Comparison of ENCODE assay signal across 26 cellular contexts in genomic region chrX:57871463-57871862, GRCh38. TPM values are rescaled to one million over a fixed set of nuclear protein-coding genes. Genes with fewer than 3 reads are reported as not detected.
DNase-seq lines count a peak whose midpoint lies in the region; ATAC-seq, FAIRE-seq and TF ChIP-seq lines count a peak whose summit lies in the region.
"Had no signal": no experiment of that assay in that cellular context is flagged by ENCODE, and none has a peak within 500 bp of the region (broad histone marks: within the 10 kb centered on the region; RNA-seq: fewer than 3 reads in every experiment).

No MANE protein-coding gene starts in this region.

- FAIRE-seq in HepG2 (lab: Jason Lieb, UNC), result no peak
- FAIRE-seq: GM12878, GM12892, GM18507, GM19239 had no signal

- no peak overlapping the region for H3K27ac ChIP-seq in HepG2 (ENCODE audit: extremely low read length, insufficient read depth, low read length)
- H3K27ac ChIP-seq in right lobe of liver, result no peak overlapping the region
- H3K27ac ChIP-seq in IMR-90 (ENCODE audit: insufficient read depth, low read length), result no peak overlapping the region
- H3K27ac ChIP-seq: 22Rv1, BLaER1 had no signal

- TF ChIP-seq POLR2A in HepG2 (IDR thresholded peaks at IDR 0.05; ENCODE audit: insufficient read depth in 1 of 2, low read depth in 2 of 2, low read length in 2 of 2) (no peak), right lobe of liver (IDR thresholded peaks at IDR 0.05) (no peak), IMR-90 (IDR thresholded peaks at IDR 0.05; ENCODE audit: low read depth, low read length) (no peak)

- in situ Hi-C loops in HepG2 (cut with HindIII; ENCODE audit: extremely low pct_ligation_motif_present, low pct_unique_long_range_greater_than_20kb) (no loop called here), IMR-90 (cut with MboI; ENCODE audit: low sequenced_read_pairs) (no loop called here)

- H3K36me3 ChIP-seq in HepG2 (replicated peaks in 1 of 2; ENCODE audit: control insufficient read depth in 1 of 2, insufficient read depth in 2 of 2, low read length in 2 of 2) (no peaks in the 10 kb centered on the region), right lobe of liver (no peaks in the 10 kb centered on the region), IMR-90 (ENCODE audit: control insufficient read depth, insufficient read depth, low read length) (no peaks in the 10 kb centered on the region)
- H3K36me3 ChIP-seq: BE2C, BLaER1 had no signal

- no CpG with 5 or more reads among the region's 6 CpGs for WGBS in HepG2 (ENCODE audit: low lambda C conversion rate)
- 90% methylated on average over 2 of the region's 6 CpGs for WGBS in right lobe of liver (ENCODE audit: insufficient coverage, low coverage, low lambda C conversion rate, missing lambda C conversion rate)
- no CpG with 5 or more reads among the region's 6 CpGs for WGBS in IMR-90 (ENCODE audit: extremely low coverage in 2 of 2, insufficient read length in 1 of 2), 2 experiments

- H3K79me1 ChIP-seq in IMR-90 (ENCODE audit: low read depth in 1 of 2, low read length in 2 of 2), result no peaks in the 10 kb centered on the region

- H4K5ac ChIP-seq in IMR-90 (ENCODE audit: low read depth, low read length), result no peak overlapping the region

- TF ChIP-seq EP300 in HepG2 (IDR thresholded peaks at IDR 0.05; ENCODE audit: low read depth in 2 of 2, low read length in 2 of 2), result no peak
- no peak for TF ChIP-seq EP300 in HepG2 (CRISPR knock-in tag; IDR thresholded peaks at IDR 0.05; ENCODE audit: borderline replicate concordance)

- H3K79me2 ChIP-seq in HepG2 (ENCODE audit: insufficient read depth, low read length), result no peaks in the 10 kb centered on the region

- no peak overlapping the region for H2AK5ac ChIP-seq in IMR-90 (ENCODE audit: low read depth, low read length)

- H3K9me1 ChIP-seq in IMR-90 (ENCODE audit: insufficient read depth, low read length), result no peaks in the 10 kb centered on the region

- H2AK9ac ChIP-seq in IMR-90 (replicated peaks; ENCODE audit: low read depth, low read length, poor library complexity), result no peak overlapping the region

- CTCF ChIA-PET in HepG2 (lab: Yijun Ruan, JAX; ENCODE audit: low intra/inter-chr PET ratio, low total read pairs) (no interaction called here), IMR-90 (lab: Yijun Ruan, JAX) (no interaction called here)
- CTCF ChIA-PET in activated CD4-positive, alpha-beta memory T cell treated with anti-CD3 and anti-CD28 coated beads for 36 hours (lab: Charles Lee), result no interaction called here

- intact Hi-C loops in HepG2 (cut with micrococcal nuclease; ENCODE audit: unreplicated experiment) (no loop called here), right lobe of liver (cut with DNase I) (no loop called here), IMR-90 (cut with micrococcal nuclease) (no loop called here)
- intact Hi-C loops in activated CD4-positive, alpha-beta memory T cell treated with anti-CD3 and anti-CD28 coated beads for 36 hours (cut with micrococcal nuclease), result no loop called here

- no peak overlapping the region for H2BK15ac ChIP-seq in IMR-90 (ENCODE audit: low read depth, low read length)

- H3K9me3 ChIP-seq in HepG2 (ENCODE audit: low read length) (no peaks in the 10 kb centered on the region), right lobe of liver (peaks cover 0 to 5% (median 0%) of the 10 kb centered on the region in 4 donors), IMR-90 (ENCODE audit: control insufficient read depth, insufficient read depth, low read length) (0 out of 2 replicates have a peak, but pooled peaks cover 3% of the 10 kb centered on the region)
- H3K9me3 ChIP-seq: BE2C had no signal

- H3K56ac ChIP-seq in IMR-90 (ENCODE audit: extremely low read depth, insufficient read depth, low read length), result no peak overlapping the region

- no peaks in the 10 kb centered on the region for H3K4me1 Mint-ChIP-seq in activated CD4-positive, alpha-beta memory T cell treated with anti-CD3 and anti-CD28 coated beads for 36 hours (ENCODE audit: low read depth)
- H3K4me1 Mint-ChIP-seq: CD14-positive monocyte; CD4-positive, alpha-beta memory T cell; CD4-positive, CD25-positive, alpha-beta regulatory T cell; CD8-positive, alpha-beta memory T cell had no signal

- H4K20me1 ChIP-seq in HepG2 (ENCODE audit: insufficient read depth, low read length), result no peaks in the 10 kb centered on the region
- no peaks in the 10 kb centered on the region for H4K20me1 ChIP-seq in IMR-90 (ENCODE audit: insufficient read depth, low read length)
- H4K20me1 ChIP-seq: BLaER1 had no signal

- H3K4ac ChIP-seq in IMR-90 (ENCODE audit: low read depth, low read length), result no peak overlapping the region

- BruUV-seq in HepG2 (replicated peaks; lab: Mats Ljungman, UMichigan) (no TSS peak), IMR-90 (replicated peaks; lab: Mats Ljungman, UMichigan) (no TSS peak)

- H2BK20ac ChIP-seq in IMR-90 (ENCODE audit: low read depth, low read length), result no peak overlapping the region

- no peak overlapping the region for H3K18ac ChIP-seq in IMR-90 (ENCODE audit: low read depth, low read length)

- H3K9ac ChIP-seq in HepG2 (ENCODE audit: insufficient read depth, low read depth, low read length) (no peak overlapping the region), IMR-90 (ENCODE audit: low read depth, low read length) (no peak overlapping the region)
- H3K9ac ChIP-seq: BLaER1 had no signal

- DNase-seq in HepG2 (ENCODE audit: low spot score) (no peak), right lobe of liver (no peak), IMR-90 (no peak), medulla oblongata (ENCODE audit: extremely low spot score) (no peak)
- DNase-seq in activated CD4-positive, alpha-beta memory T cell treated with anti-CD3 and anti-CD28 coated beads for 36 hours, result no peak
- DNase-seq: ACHN; BE2C; C1 segment of cervical spinal cord; CD4-positive, alpha-beta memory T cell; CD4-positive, CD25-positive, alpha-beta regulatory T cell; CD8-positive, alpha-beta memory T cell; COR-L47; DMS 273 treated with DMSO at 0.1 percent for 48 hours; DMS153; DMS53; DMS79; DND-41; EL; GDM1 had no signal

- H3K27me3 ChIP-seq in HepG2 (ENCODE audit: control insufficient read depth in 1 of 2, insufficient read depth in 2 of 2, low read length in 2 of 2) (no peaks in the 10 kb centered on the region), right lobe of liver (no peaks in the 10 kb centered on the region), IMR-90 (ENCODE audit: control insufficient read depth, insufficient read depth, low read length) (no peaks in the 10 kb centered on the region)
- H3K27me3 ChIP-seq: BE2C, BLaER1 had no signal

- dilution Hi-C loops in IMR-90 (cut with HindIII; ENCODE audit: low sequenced_read_pairs, unreplicated experiment), result no loop called here

- H3K4me1 ChIP-seq in HepG2 (ENCODE audit: insufficient read depth, low read length) (no peaks in the 10 kb centered on the region), right lobe of liver (no peaks in the 10 kb centered on the region), IMR-90 (ENCODE audit: control insufficient read depth, insufficient read depth, low read length) (no peaks in the 10 kb centered on the region)
- H3K4me1 ChIP-seq: BE2C, BLaER1 had no signal

- H2AFZ ChIP-seq in HepG2 (ENCODE audit: low read length), result no peak overlapping the region
- H2AFZ ChIP-seq in IMR-90 (replicated peaks; ENCODE audit: low read length, poor library complexity), result no peak overlapping the region

- no peak overlapping the region for H3K23ac ChIP-seq in IMR-90 (ENCODE audit: low read depth, low read length)

- H4K8ac ChIP-seq in IMR-90 (ENCODE audit: low read depth in 2 of 2, low read length in 2 of 2), result no peak overlapping the region

- H3K4me2 ChIP-seq in HepG2 (ENCODE audit: low read depth, low read length) (no peak overlapping the region), IMR-90 (ENCODE audit: low read depth, low read length) (no peak overlapping the region)
- H3K4me2 ChIP-seq: BLaER1 had no signal

- H3K4me3 ChIP-seq in HepG2 (replicated peaks in 1 of 3; ENCODE audit: insufficient read depth in 1 of 3, low read depth in 2 of 3, low read length in 3 of 3) (no peak overlapping the region), right lobe of liver (no peak overlapping the region), IMR-90 (ENCODE audit: insufficient read depth, low read depth, low read length) (no peak overlapping the region)
- H3K4me3 ChIP-seq: BLaER1, GM12878 had no signal

- H2BK120ac ChIP-seq in IMR-90 (ENCODE audit: low read depth, low read length), result no peak overlapping the region

- H3K27me3 Mint-ChIP-seq in activated CD4-positive, alpha-beta memory T cell treated with anti-CD3 and anti-CD28 coated beads for 36 hours, result no peaks in the 10 kb centered on the region
- H3K27me3 Mint-ChIP-seq: CD4-positive, alpha-beta memory T cell; CD4-positive, CD25-positive, alpha-beta regulatory T cell had no signal

- no peak overlapping the region for H3K14ac ChIP-seq in IMR-90 (replicated peaks; ENCODE audit: low read depth, low read length)

- H2BK5ac ChIP-seq in IMR-90 (ENCODE audit: low read depth, low read length, poor library complexity, severe bottlenecking), result no peak overlapping the region

- TF ChIP-seq CTCF in HepG2 (CRISPR knock-in tag; IDR thresholded peaks at IDR 0.05) (no peak), right lobe of liver (IDR thresholded peaks at IDR 0.05) (no peak), IMR-90 (conservative IDR thresholded peaks at IDR 0.05; ENCODE audit: low read depth, low read length) (no peak)

- TF ChIP-seq RAD21 in HepG2 (CRISPR knock-in tag; IDR thresholded peaks at IDR 0.05) (no peak), IMR-90 (IDR thresholded peaks at IDR 0.05; ENCODE audit: low read length) (no peak)

- H3K36me3 Mint-ChIP-seq in activated CD4-positive, alpha-beta memory T cell treated with anti-CD3 and anti-CD28 coated beads for 36 hours, result peaks cover 15% of the 10 kb centered on the region
- H3K36me3 Mint-ChIP-seq: CD14-positive monocyte had no signal

- H4K91ac ChIP-seq in IMR-90 (ENCODE audit: insufficient read depth, low read depth, low read length), result no peak overlapping the region

- H3K9me3 Mint-ChIP-seq in activated CD4-positive, alpha-beta memory T cell treated with anti-CD3 and anti-CD28 coated beads for 36 hours, result peaks cover 45% of the 10 kb centered on the region

- ATAC-seq in HepG2 (no peak), right lobe of liver (no peak), IMR-90 (ENCODE audit: low read depth) (no peak)
- ATAC-seq: GM12878 had no signal

- H3K4me3 Mint-ChIP-seq in activated CD4-positive, alpha-beta memory T cell treated with anti-CD3 and anti-CD28 coated beads for 36 hours, result no peak overlapping the region
- H3K4me3 Mint-ChIP-seq: CD14-positive monocyte; CD4-positive, alpha-beta memory T cell; CD4-positive, CD25-positive, alpha-beta regulatory T cell; CD8-positive, alpha-beta memory T cell had no signal

- no peak overlapping the region for H3K27ac Mint-ChIP-seq in activated CD4-positive, alpha-beta memory T cell treated with anti-CD3 and anti-CD28 coated beads for 36 hours
- H3K27ac Mint-ChIP-seq: CD4-positive, alpha-beta memory T cell; CD4-positive, CD25-positive, alpha-beta regulatory T cell; CD8-positive, alpha-beta memory T cell had no signal

- POLR2A ChIA-PET in HepG2 (lab: Yijun Ruan, JAX) (no interaction called here), IMR-90 (lab: Charles Lee; ENCODE audit: unreplicated experiment) (no interaction called here)
- POLR2A ChIA-PET in activated CD4-positive, alpha-beta memory T cell treated with anti-CD3 and anti-CD28 coated beads for 36 hours (lab: Charles Lee), result no interaction called here

RNA-seq across cellular contexts. Expression of gene ZXDA, which starts 38.8 kb away (rescaled TPM):
- total RNA-seq in HepG2 (2016; rRNA removed; fragmentation: Illumina TruSeq; extraction: Trizol) (not detected in 2 replicates), right lobe of liver (1 to 10 TPM; 1.3 to 2.2 (median 1.7) TPM), IMR-90 (2012; rRNA removed) (3.4 and 3.6 TPM in 2 replicates)
- total RNA-seq in HepG2 (2016; cell fraction: cytosol; rRNA removed; fragmentation: Illumina TruSeq; extraction: Trizol; ENCODE audit: low read depth), result not detected in 2 replicates
- total RNA-seq in HepG2 (2016; cell fraction: insoluble cytoplasmic fraction; rRNA removed; fragmentation: Illumina TruSeq; extraction: Trizol), result not detected in 2 replicates
- total RNA-seq in HepG2 (2016; cell fraction: membrane; rRNA removed; fragmentation: Illumina TruSeq; extraction: Trizol), result not detected in 2 replicates
- total RNA-seq in HepG2 (2016; cell fraction: nucleus; rRNA removed; fragmentation: Illumina TruSeq; extraction: Trizol), result not detected in 2 replicates
- polyA plus RNA-seq in HepG2 (2011; rRNA removed) (not detected in 2 replicates), IMR-90 (2012; rRNA removed) (0.99 and 1.0 TPM in 2 replicates)
- 0.01 TPM in 1 of 2 replicates, not detected in the other for polyA plus RNA-seq in HepG2 (2011; cell fraction: cytosol; rRNA removed)
- polyA plus RNA-seq in HepG2 (2011; cell fraction: nucleus; rRNA removed), result not detected in 2 replicates
- not detected in 2 replicates for polyA plus RNA-seq in HepG2 (2012)
- polyA plus RNA-seq in HepG2 (2016; cell fraction: cytosol; fragmentation: Illumina TruSeq; extraction: Trizol; ENCODE audit: low read depth), result not detected in 2 replicates
- not detected in 2 replicates for polyA plus RNA-seq in HepG2 (2016; cell fraction: insoluble cytoplasmic fraction; fragmentation: Illumina TruSeq; extraction: Trizol; ENCODE audit: low read depth)
- polyA plus RNA-seq in HepG2 (2016; cell fraction: membrane; fragmentation: Illumina TruSeq; extraction: Trizol; ENCODE audit: low read depth), result not detected in 2 replicates
- not detected in 2 replicates for polyA plus RNA-seq in HepG2 (2016; cell fraction: nucleus; fragmentation: Illumina TruSeq; extraction: Trizol; ENCODE audit: insufficient read depth, low read depth)
- polyA minus RNA-seq in HepG2 (2011; rRNA and poly(A)+ RNA removed; ENCODE audit: low replicate concordance), result 7.9 TPM in 1 of 2 replicates, not detected in the other
- not detected in 2 replicates for polyA minus RNA-seq in HepG2 (2011; cell fraction: cytosol; rRNA and poly(A)+ RNA removed)
- polyA minus RNA-seq in HepG2 (2011; cell fraction: nucleus; rRNA and poly(A)+ RNA removed), result not detected in 2 replicates
- 1.0 TPM in 2 replicates for polyA plus RNA-seq in IMR-90 (2012; cell fraction: cytosol; rRNA removed)
- polyA plus RNA-seq in IMR-90 (2012; cell fraction: nucleus; rRNA removed; ENCODE audit: low replicate concordance), result 0.78 TPM in 2 replicates
- total RNA-seq in activated CD4-positive, alpha-beta memory T cell treated with anti-CD3 and anti-CD28 coated beads for 36 hours, result 1 to 10 TPM; 2.7 to 3.4 TPM
